ENCODE assay signal across 8 cellular contexts in genomic region chr3:113844622-113845222, GRCh38. TPM values are rescaled to one million over a fixed set of nuclear protein-coding genes. Genes with fewer than 3 reads are reported as not detected.
DNase-seq lines count a peak whose midpoint lies in the region; ATAC-seq and TF ChIP-seq lines count a peak whose summit lies in the region.

No MANE protein-coding gene starts in this region.

- peak; percentile 78 for DNase-seq in DMS 273 (lab: John Stamatoyannopoulos, UW; ENCODE audit: unreplicated experiment)
- peak; percentile 45 for DNase-seq in HEK293T (ENCODE audit: extremely low spot score)
- peak; percentile 26 for DNase-seq in NCI-H82 treated with DMSO at 0.1 percent for 48 hours (lab: John Stamatoyannopoulos, UW; ENCODE audit: unreplicated experiment)
- DNase-seq in endodermal cell, result no peak
- no peak for DNase-seq in neural crest cell (ENCODE audit: low read depth, low spot score)
- DNase-seq in activated naive CD4-positive, alpha-beta T cell treated with anti-CD3 and anti-CD28 coated beads, Interleukin-2, amount 10 ng/mL, durations not matched to agents 7 days and 5 days, result no peak

- POLR2A ChIA-PET in HEK293T (lab: Yijun Ruan, JAX), result no interaction called here

- TF ChIP-seq CTCF in endodermal cell (conservative IDR thresholded peaks at IDR 0.05) (peak; percentile 76), neural crest cell (conservative IDR thresholded peaks at IDR 0.05) (peak; percentile 80)

- H3K27me3 ChIP-seq in endodermal cell (ENCODE audit: control insufficient read depth, insufficient read depth, low read length, poor library complexity, severe bottlenecking), result no peaks in the 10 kb centered on the region

- ATAC-seq in HG03045 (IDR thresholded peaks at IDR 0.05; ENCODE audit: unreplicated experiment) (no peak), GM18870 (IDR thresholded peaks at IDR 0.05; ENCODE audit: unreplicated experiment) (no peak)

- H3K27ac Mint-ChIP-seq in endodermal cell (no peak overlapping the region), neural crest cell (ENCODE audit: unreplicated experiment) (no peak overlapping the region)
- no peak overlapping the region for H3K27ac Mint-ChIP-seq in activated naive CD4-positive, alpha-beta T cell treated with anti-CD3 and anti-CD28 coated beads, Interleukin-2, amount 10 ng/mL, durations not matched to agents 7 days and 5 days

- CTCF ChIA-PET in HEK293T (lab: Yijun Ruan, JAX), result interaction anchor here (0.6 to 1.8 kb wide), 10 partner anchors 20 to 979 kb away, joined by 3 to 7 read pairs (median 4); no protein-coding TSS in a partner anchor
- CTCF ChIA-PET in activated naive CD4-positive, alpha-beta T cell treated with anti-CD3 and anti-CD28 coated beads, Interleukin-2, amount 10 ng/mL, durations not matched to agents 7 days and 5 days (lab: Charles Lee), result interaction anchor here (0.8 to 3.1 kb wide), 19 partner anchors 9 to 463 kb away, joined by 3 to 15 read pairs (median 4); no protein-coding TSS in a partner anchor

- WGBS in endodermal cell (ENCODE audit: insufficient coverage in 1 of 2, insufficient read length in 1 of 2), 2 experiments, result 68 to 75% methylated on average over 3 to 4 of the region's 4 CpGs

- H3K9me3 Mint-ChIP-seq in endodermal cell (no peaks in the 10 kb centered on the region), neural crest cell (no peaks in the 10 kb centered on the region)
- no peaks in the 10 kb centered on the region for H3K9me3 Mint-ChIP-seq in activated naive CD4-positive, alpha-beta T cell treated with anti-CD3 and anti-CD28 coated beads, Interleukin-2, amount 10 ng/mL, durations not matched to agents 7 days and 5 days

- H3K4me1 Mint-ChIP-seq in endodermal cell (no peaks in the 10 kb centered on the region), neural crest cell (peaks cover 6% of the 10 kb centered on the region)
- H3K4me1 Mint-ChIP-seq in activated naive CD4-positive, alpha-beta T cell treated with anti-CD3 and anti-CD28 coated beads, Interleukin-2, amount 10 ng/mL, durations not matched to agents 7 days and 5 days, result no peaks in the 10 kb centered on the region

- H3K4me1 ChIP-seq in endodermal cell (ENCODE audit: control insufficient read depth, insufficient read depth, low read length), result no peaks in the 10 kb centered on the region

- H3K9me3 ChIP-seq in endodermal cell (ENCODE audit: control insufficient read depth, low read length), result no peaks in the 10 kb centered on the region

- H3K36me3 Mint-ChIP-seq in endodermal cell (ENCODE audit: low read depth), result no peaks in the 10 kb centered on the region
- H3K36me3 Mint-ChIP-seq in neural crest cell (ENCODE audit: low read depth), result no peaks in the 10 kb centered on the region
- no peaks in the 10 kb centered on the region for H3K36me3 Mint-ChIP-seq in activated naive CD4-positive, alpha-beta T cell treated with anti-CD3 and anti-CD28 coated beads, Interleukin-2, amount 10 ng/mL, durations not matched to agents 7 days and 5 days

- no peak overlapping the region for H3K4me3 ChIP-seq in endodermal cell (ENCODE audit: low read length)

- H3K27ac ChIP-seq in endodermal cell (ENCODE audit: low read depth, low read length), result no peak overlapping the region

- H3K4me3 Mint-ChIP-seq in endodermal cell (no peak overlapping the region), neural crest cell (peak overlapping the region; percentile 2)
- no peak overlapping the region for H3K4me3 Mint-ChIP-seq in activated naive CD4-positive, alpha-beta T cell treated with anti-CD3 and anti-CD28 coated beads, Interleukin-2, amount 10 ng/mL, durations not matched to agents 7 days and 5 days

- H3K36me3 ChIP-seq in endodermal cell (ENCODE audit: control insufficient read depth, insufficient read depth, low read length), result no peaks in the 10 kb centered on the region

- H3K9ac ChIP-seq in endodermal cell (ENCODE audit: extremely low read depth, low read length, poor library complexity, severe bottlenecking), result no peak overlapping the region

- H3K27me3 Mint-ChIP-seq in endodermal cell (ENCODE audit: insufficient read depth) (peaks cover 4% of the 10 kb centered on the region), neural crest cell (ENCODE audit: low read depth) (no peaks in the 10 kb centered on the region)
- H3K27me3 Mint-ChIP-seq in activated naive CD4-positive, alpha-beta T cell treated with anti-CD3 and anti-CD28 coated beads, Interleukin-2, amount 10 ng/mL, durations not matched to agents 7 days and 5 days, result peaks cover 6% of the 10 kb centered on the region

TF ChIP-seq in HEK293T, 16 proteins besides CTCF, POLR2A, EP300 and RAD21:
- TF ChIP-seq FOXA1 (IDR thresholded peaks at IDR 0.05), result no peak
- no peak for TF ChIP-seq PKNOX1 (IDR thresholded peaks at IDR 0.05)
- no peak for TF ChIP-seq BHLHE40 (IDR thresholded peaks at IDR 0.05; ENCODE audit: borderline replicate concordance)
- TF ChIP-seq HDGF (IDR thresholded peaks at IDR 0.05; ENCODE audit: borderline replicate concordance), result no peak
- TF ChIP-seq SUZ12 (IDR thresholded peaks at IDR 0.05), result no peak
- no peak for TF ChIP-seq SP1 (IDR thresholded peaks at IDR 0.05)
- no peak for TF ChIP-seq FOXK2 (IDR thresholded peaks at IDR 0.05)
- TF ChIP-seq NFRKB (IDR thresholded peaks at IDR 0.05), result no peak
- no peak for TF ChIP-seq L3MBTL2 (conservative IDR thresholded peaks at IDR 0.05)
- TF ChIP-seq CTBP1 (IDR thresholded peaks at IDR 0.05; ENCODE audit: borderline replicate concordance), result no peak
- no peak for TF ChIP-seq ZNF384 (IDR thresholded peaks at IDR 0.05)
- no peak for TF ChIP-seq LEF1 (IDR thresholded peaks at IDR 0.05; ENCODE audit: borderline replicate concordance)
- TF ChIP-seq ARNT (IDR thresholded peaks at IDR 0.05), result no peak
TF ChIP-seq in HEK293T: peak in this region for 0.

RNA-seq across cellular contexts. Expression of gene GRAMD1C, which starts 6.1 kb away (rescaled TPM):
- total RNA-seq in endodermal cell (1 to 10 TPM; 1.6 to 5.1 TPM), neural crest cell (1.6 and 2.4 TPM in 2 replicates)
- polyA plus RNA-seq in endodermal cell (2013, experiment 1 of 2), result 2.7 TPM
- 3.5 TPM for polyA plus RNA-seq in endodermal cell (2013, experiment 2 of 2)

Comparison
In these comparisons a context has a peak if more than half of its experiments do, and no peak if none do; other contexts are left out.
1. DNase-seq: peak in DMS 273 (single experiment), HEK293T (single experiment) and NCI-H82 treated with DMSO at 0.1 percent for 48 hours (single experiment); none in endodermal cell (single experiment), neural crest cell (single experiment) and activated naive CD4-positive, alpha-beta T cell treated with anti-CD3 and anti-CD28 coated beads, Interleukin-2, amount 10 ng/mL, durations not matched to agents 7 days and 5 days (single experiment).